Comparison of ENCODE assay signal across 8 cellular contexts in genomic region chr14:22766457-22767322, GRCh38. TPM values are rescaled to one million over a fixed set of nuclear protein-coding genes. Genes with fewer than 3 reads are reported as not detected.
DNase-seq lines count a peak whose midpoint lies in the region; ATAC-seq and FAIRE-seq lines count a peak whose summit lies in the region.

Gene OXA1L, plus strand, starts transcription at chr14:22766688. Its CDS starts 14 bp downstream, at chr14:22766702.

- POLR2A ChIA-PET in activated CD4-positive, alpha-beta T cell treated with anti-CD3 and anti-CD28 coated beads, Interleukin-2, amount 10 ng/mL, durations not matched to agents 7 days and 5 days (lab: Charles Lee), result interaction anchor here (0.6 to 1.0 kb wide), 5 partner anchors 64 to 789 kb away, joined by 3 to 4 read pairs (median 3); partner anchors contain the start of gene DAD1

- H3K4me1 Mint-ChIP-seq in activated CD4-positive, alpha-beta T cell treated with anti-CD3 and anti-CD28 coated beads, Interleukin-2, amount 10 ng/mL, durations not matched to agents 7 days and 5 days, result peaks cover 36% of the 10 kb centered on the region

- no peaks in the 10 kb centered on the region for H3K27me3 Mint-ChIP-seq in activated CD4-positive, alpha-beta T cell treated with anti-CD3 and anti-CD28 coated beads, Interleukin-2, amount 10 ng/mL, durations not matched to agents 7 days and 5 days

- peak; percentile 45 for ATAC-seq in HG03469 (IDR thresholded peaks at IDR 0.05; ENCODE audit: unreplicated experiment)

- H3K36me3 Mint-ChIP-seq in activated CD4-positive, alpha-beta T cell treated with anti-CD3 and anti-CD28 coated beads, Interleukin-2, amount 10 ng/mL, durations not matched to agents 7 days and 5 days (ENCODE audit: low read depth), result peaks cover 54% of the 10 kb centered on the region

- peak within 1 kb of the TSS; percentile 95 for H3K27ac Mint-ChIP-seq in activated CD4-positive, alpha-beta T cell treated with anti-CD3 and anti-CD28 coated beads, Interleukin-2, amount 10 ng/mL, durations not matched to agents 7 days and 5 days

- peaks cover 8% of the 10 kb centered on the region for H3K9me3 Mint-ChIP-seq in activated CD4-positive, alpha-beta T cell treated with anti-CD3 and anti-CD28 coated beads, Interleukin-2, amount 10 ng/mL, durations not matched to agents 7 days and 5 days

- DNase-seq in Ammon's horn (ENCODE audit: low spot score), result peak; percentile 96
- DNase-seq in GM19239 (ENCODE audit: insufficient read length, low spot score), result peak; percentile 61
- peak; percentile 99 for DNase-seq in NCI-H69 (lab: John Stamatoyannopoulos, UW)
- DNase-seq in activated CD4-positive, alpha-beta T cell treated with anti-CD3 and anti-CD28 coated beads, Interleukin-2, amount 10 ng/mL, durations not matched to agents 7 days and 5 days, result peak; percentile 99
- DNase-seq in dedifferentiated amniotic fluid mesenchymal stem cell (ENCODE audit: extremely low spot score), result peak; percentile 99
- peak; percentile 99 for DNase-seq in left kidney (ENCODE audit: low read depth, low spot score)
- DNase-seq in stimulated activated CD4-positive, alpha-beta T cell treated with anti-CD3 and anti-CD28 coated beads, Interleukin-2, amount 100 ng/mL, for 24 hours, result peak; percentile 92 to 94

- CTCF ChIA-PET in activated CD4-positive, alpha-beta T cell treated with anti-CD3 and anti-CD28 coated beads, Interleukin-2, amount 10 ng/mL, durations not matched to agents 7 days and 5 days (lab: Charles Lee), result interaction anchor here (0.6 to 2.4 kb wide), 16 partner anchors 8 to 210 kb away, joined by 3 to 11 read pairs (median 3); partner anchors contain the start of gene DAD1

- peak within 1 kb of the TSS; percentile 94 for H3K4me3 Mint-ChIP-seq in activated CD4-positive, alpha-beta T cell treated with anti-CD3 and anti-CD28 coated beads, Interleukin-2, amount 10 ng/mL, durations not matched to agents 7 days and 5 days

- peak; percentile 93 for FAIRE-seq in GM19239 (lab: Jason Lieb, UNC)

RNA-seq across cellular contexts. Expression of gene OXA1L, which starts in this region (rescaled TPM):
- total RNA-seq in activated CD4-positive, alpha-beta T cell treated with anti-CD3 and anti-CD28 coated beads, Interleukin-2, amount 10 ng/mL, durations not matched to agents 7 days and 5 days, result 100 to 1,000 TPM; 122 to 141 TPM

Comparison
In these comparisons a context has a peak if more than half of its experiments do, and no peak if none do; other contexts are left out.
1. Peak in every context shown above with its lines: DNase-seq and ATAC-seq.